In the genomic region with DNA sequence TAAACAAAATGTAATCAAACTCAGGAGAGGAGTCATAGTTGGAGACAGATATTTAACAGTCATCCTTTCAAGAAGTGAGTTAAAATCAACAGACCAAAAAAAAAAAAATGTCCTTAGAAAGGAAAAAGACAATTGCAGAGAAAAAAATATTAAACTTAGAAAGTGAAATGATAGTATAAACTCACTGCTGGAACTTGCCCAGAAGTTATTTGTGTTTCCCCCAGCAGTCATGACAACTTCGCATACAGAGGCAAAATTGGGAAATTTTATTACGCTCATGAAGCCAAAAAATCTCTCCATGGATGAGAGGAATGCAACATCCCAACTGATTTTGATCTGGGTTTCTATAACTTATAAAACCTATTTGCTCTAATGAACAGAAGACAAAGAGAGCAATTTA, we compare ENCODE assay signal across 16 cellular contexts.
DNase-seq lines count a peak whose midpoint lies in the region; ATAC-seq lines count a peak whose summit lies in the region.
"Had no signal": no experiment of that assay in that cellular context is flagged by ENCODE, and none has a peak within 500 bp of the region (broad histone marks: within the 10 kb centered on the region; RNA-seq: fewer than 3 reads in every experiment).

No MANE protein-coding gene starts in this region.

- H3K79me2 ChIP-seq in ACC112 (ENCODE audit: control insufficient read depth, insufficient read depth, low read length, unreplicated experiment): no peaks in the 10 kb centered on the region

- DNase-seq in NCI-H460 (ENCODE audit: extremely low read depth, low read depth) (peak; percentile 63), fibroblast of peridontal ligament (ENCODE audit: extremely low read depth) (peak; percentile 14), stromal cell of bone marrow (ENCODE audit: low read depth) (peak; percentile 6), DMS79 (lab: John Stamatoyannopoulos, UW) (no peak), MV-4-11 (lab: John Stamatoyannopoulos, UW) (no peak)
- DNase-seq: ACHN; Caco-2; CD8-positive, alpha-beta memory T cell; GF-D8; H7 had no signal

- H3K36me3 ChIP-seq in ACC112 (ENCODE audit: insufficient read depth, low read length): no peaks in the 10 kb centered on the region
- H3K36me3 ChIP-seq: BLaER1 had no signal

- H2AFZ ChIP-seq in ACC112 (ENCODE audit: low read length, unreplicated experiment): peak overlapping the region; percentile 22
- H2AFZ ChIP-seq: GM23338 had no signal

- no peak overlapping the region for H3K27ac ChIP-seq in ACC112 (ENCODE audit: low read depth, low read length)
- H3K27ac ChIP-seq: 22Rv1, BLaER1 had no signal

- no peaks in the 10 kb centered on the region for H3K27me3 ChIP-seq in ACC112 (ENCODE audit: insufficient read depth, low read length)
- H3K27me3 ChIP-seq: BLaER1 had no signal

- no peak for ATAC-seq in GM21529 (IDR thresholded peaks at IDR 0.05; ENCODE audit: unreplicated experiment)
- ATAC-seq: GM23338, K562 had no signal

- no peaks in the 10 kb centered on the region for H3K4me1 ChIP-seq in ACC112 (ENCODE audit: control insufficient read depth, insufficient read depth, low read length, unreplicated experiment)
- H3K4me1 ChIP-seq: BLaER1, Caco-2 had no signal

- H3K4me3 ChIP-seq in ACC112 (ENCODE audit: low read depth, low read length): no peak overlapping the region
- H3K4me3 ChIP-seq: BLaER1, GM23338, K562 had no signal

Comparison
In these comparisons a context has a peak if more than half of its experiments do, and no peak if none do; other contexts are left out.
1. DNase-seq: peak in NCI-H460 (single experiment), fibroblast of peridontal ligament (single experiment) and stromal cell of bone marrow (single experiment); none in DMS79 (single experiment) and MV-4-11 (single experiment).